ENCODE assay signal across 1 cellular context in genomic region chr10:44858017-44858371, GRCh38.
TF ChIP-seq lines count a peak whose summit lies in the region.

No MANE protein-coding gene starts in this region.

TF ChIP-seq in IMR-90, 13 proteins besides CTCF, POLR2A, EP300 and RAD21:
- TF ChIP-seq MAZ (IDR thresholded peaks at IDR 0.05; ENCODE audit: borderline replicate concordance, low read depth, low read length): no peak
- no peak for TF ChIP-seq BHLHE40 (IDR thresholded peaks at IDR 0.05; ENCODE audit: low read depth, low read length)
- TF ChIP-seq, protein P1, sequence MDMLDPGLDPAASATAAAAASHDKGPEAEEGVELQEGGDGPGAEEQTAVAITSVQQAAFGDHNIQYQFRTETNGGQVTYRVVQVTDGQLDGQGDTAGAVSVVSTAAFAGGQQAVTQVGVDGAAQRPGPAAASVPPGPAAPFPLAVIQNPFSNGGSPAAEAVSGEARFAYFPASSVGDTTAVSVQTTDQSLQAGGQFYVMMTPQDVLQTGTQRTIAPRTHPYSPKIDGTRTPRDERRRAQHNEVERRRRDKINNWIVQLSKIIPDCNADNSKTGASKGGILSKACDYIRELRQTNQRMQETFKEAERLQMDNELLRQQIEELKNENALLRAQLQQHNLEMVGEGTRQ (IDR thresholded peaks at IDR 0.05; ENCODE audit: low read depth, low read length): no peak
- no peak for TF ChIP-seq MXI1 (IDR thresholded peaks at IDR 0.05; ENCODE audit: borderline replicate concordance, low read depth, low read length)
- TF ChIP-seq NFE2L2 (IDR thresholded peaks at IDR 0.05; ENCODE audit: low read depth, low read length): no peak
- TF ChIP-seq, protein P2, sequence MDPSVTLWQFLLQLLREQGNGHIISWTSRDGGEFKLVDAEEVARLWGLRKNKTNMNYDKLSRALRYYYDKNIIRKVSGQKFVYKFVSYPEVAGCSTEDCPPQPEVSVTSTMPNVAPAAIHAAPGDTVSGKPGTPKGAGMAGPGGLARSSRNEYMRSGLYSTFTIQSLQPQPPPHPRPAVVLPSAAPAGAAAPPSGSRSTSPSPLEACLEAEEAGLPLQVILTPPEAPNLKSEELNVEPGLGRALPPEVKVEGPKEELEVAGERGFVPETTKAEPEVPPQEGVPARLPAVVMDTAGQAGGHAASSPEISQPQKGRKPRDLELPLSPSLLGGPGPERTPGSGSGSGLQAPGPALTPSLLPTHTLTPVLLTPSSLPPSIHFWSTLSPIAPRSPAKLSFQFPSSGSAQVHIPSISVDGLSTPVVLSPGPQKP (IDR thresholded peaks at IDR 0.05; ENCODE audit: borderline replicate concordance, low read depth, low read length): no peak
- no peak for TF ChIP-seq RFX5 (IDR thresholded peaks at IDR 0.05; ENCODE audit: low read depth, low read length)
- no peak for TF ChIP-seq FOS (IDR thresholded peaks at IDR 0.05; ENCODE audit: low read depth, low read length)
- TF ChIP-seq CHD1 (IDR thresholded peaks at IDR 0.05; ENCODE audit: low read depth, low read length): no peak
- TF ChIP-seq SMC3 (IDR thresholded peaks at IDR 0.05; ENCODE audit: low read depth, low read length): no peak
